Comparison of ENCODE assay signal across 18 cellular contexts in the genomic region with DNA sequence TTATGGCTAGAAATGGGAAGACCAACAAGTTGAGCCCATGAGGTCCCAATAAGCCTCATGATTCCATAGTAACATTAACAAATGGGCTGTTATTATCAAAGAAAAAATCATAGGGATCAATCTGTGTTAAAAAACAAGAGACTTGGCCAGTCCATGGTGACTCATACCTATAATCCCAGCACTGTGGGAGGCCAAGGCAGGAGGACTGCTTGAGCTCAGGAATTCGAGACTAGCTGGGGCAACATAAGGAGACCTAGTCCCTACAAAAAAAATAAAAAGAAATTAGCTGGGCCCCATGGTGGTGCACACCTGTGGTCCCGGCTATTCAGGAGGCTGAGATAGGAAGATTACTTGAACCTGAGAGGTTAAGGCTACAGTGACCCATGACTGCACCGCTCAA.
DNase-seq lines count a peak whose midpoint lies in the region; ATAC-seq, FAIRE-seq and TF ChIP-seq lines count a peak whose summit lies in the region.
"Had no signal": no experiment of that assay in that cellular context is flagged by ENCODE, and none has a peak within 500 bp of the region (broad histone marks: within the 10 kb centered on the region; RNA-seq: fewer than 3 reads in every experiment).

No MANE protein-coding gene starts in this region.

- H3K4me3 ChIP-seq in A549 (no peak overlapping the region), H1 (ENCODE audit: extremely low read depth in 1 of 4, insufficient read depth in 2 of 4, low read depth in 3 of 4, low read length in 4 of 4) (no peak overlapping the region), stomach (no peak overlapping the region)
- H3K4me3 ChIP-seq: BLaER1 treated with 17β-estradiol and CSF1 and Interleukin-3, amounts not matched to agents 10 nM and 100 nM; GM23248 had no signal

- DNase-seq in A549 (ENCODE audit: low read depth in 1 of 2, low spot score in 1 of 2) (no peak), ELR (ENCODE audit: low read depth) (peak; percentile 23), NCI-H226 (peak; percentile 35), H1 (ENCODE audit: low read depth in 1 of 2, low spot score in 2 of 2) (no peak), NCI-H1092 treated with DMSO at 0.1 percent for 48 hours (lab: John Stamatoyannopoulos, UW) (no peak), NCI-H2081 (lab: John Stamatoyannopoulos, UW) (no peak), stomach (no peak)
- no peak for DNase-seq in stimulated activated naive CD4-positive, alpha-beta T cell (lab: John Stamatoyannopoulos, UW)
- DNase-seq: ACHN; CD4-positive, CD25-positive, alpha-beta regulatory T cell; DMS53; GDM1; GM23248; H7 had no signal

- no peak overlapping the region for H3K27ac ChIP-seq in A549
- H3K27ac ChIP-seq in H1 (ENCODE audit: low read depth, low read length), result no peak overlapping the region
- H3K27ac ChIP-seq in stomach, result no peak overlapping the region
- H3K27ac ChIP-seq: 22Rv1; BLaER1 treated with 17β-estradiol and CSF1 and Interleukin-3, amounts not matched to agents 10 nM and 100 nM; GM23248 had no signal

- H3K27me3 ChIP-seq in H1 (replicated peaks in 1 of 4; ENCODE audit: control insufficient read depth in 3 of 4, extremely low read depth in 1 of 4, insufficient read depth in 3 of 4, low read length in 3 of 4) (no peaks in the 10 kb centered on the region), stomach (no peaks in the 10 kb centered on the region)
- H3K27me3 ChIP-seq: BLaER1 treated with 17β-estradiol and CSF1 and Interleukin-3, amounts not matched to agents 10 nM and 100 nM had no signal

- H3K56ac ChIP-seq in H1 (replicated peaks; ENCODE audit: insufficient read length, low read depth, low read length), result no peak overlapping the region

- TF ChIP-seq POLR2A in A549 (IDR thresholded peaks at IDR 0.05; ENCODE audit: low read length), result no peak
- TF ChIP-seq POLR2A in H1 (IDR thresholded peaks at IDR 0.05; ENCODE audit: control extremely low read depth in 1 of 2, low read depth in 2 of 2, low read length in 2 of 2), result no peak
- TF ChIP-seq POLR2A in stomach (IDR thresholded peaks at IDR 0.05), result no peak

- no peaks in the 10 kb centered on the region for H3K79me1 ChIP-seq in H1 (ENCODE audit: low read depth, low read length)

- TF ChIP-seq EP300 in A549 (IDR thresholded peaks at IDR 0.05) (no peak), H1 (IDR thresholded peaks at IDR 0.05; ENCODE audit: borderline replicate concordance in 1 of 2, low read depth in 2 of 2, low read length in 2 of 2) (no peak), stomach (IDR thresholded peaks at IDR 0.05) (no peak)

- intact Hi-C loops in stomach (cut with DNase I; ENCODE audit: low total_unique reads), result no loop called here

- H4K5ac ChIP-seq in H1 (ENCODE audit: insufficient read length, low read depth, low read length), result no peak overlapping the region

- H3K79me2 ChIP-seq in H1 (ENCODE audit: control insufficient read depth in 1 of 2, insufficient read depth in 2 of 2, low read length in 2 of 2), result no peaks in the 10 kb centered on the region

- no peak overlapping the region for H2BK120ac ChIP-seq in H1 (replicated peaks; ENCODE audit: low read depth, low read length)

- no peak overlapping the region for H3K4me2 ChIP-seq in A549
- H3K4me2 ChIP-seq in H1 (ENCODE audit: insufficient read depth in 1 of 2, low read depth in 2 of 2, low read length in 2 of 2), result no peak overlapping the region
- H3K4me2 ChIP-seq: BLaER1 treated with 17β-estradiol and CSF1 and Interleukin-3, amounts not matched to agents 10 nM and 100 nM had no signal

- no peak overlapping the region for H2BK15ac ChIP-seq in H1 (ENCODE audit: low read length)

- H2BK12ac ChIP-seq in H1 (ENCODE audit: low read depth, low read length), result no peak overlapping the region

- no peak overlapping the region for H3K18ac ChIP-seq in H1 (ENCODE audit: extremely low read depth, low read length)

- H3K36me3 ChIP-seq in H1 (ENCODE audit: control insufficient read depth in 2 of 4, insufficient read depth in 4 of 4, low read length in 3 of 4) (no peaks in the 10 kb centered on the region), stomach (peaks cover 2 to 36% (median 22%) of the 10 kb centered on the region in 4 donors)

- no peak for FAIRE-seq in A549 (lab: Jason Lieb, UNC)
- FAIRE-seq in H1 (lab: Jason Lieb, UNC), result no peak
- FAIRE-seq: GM12892, GM19239 had no signal

- TF ChIP-seq RAD21 in A549 (conservative IDR thresholded peaks at IDR 0.05 in 1 of 2, IDR thresholded peaks at IDR 0.05 in 1 of 2) (no peak), H1 (IDR thresholded peaks at IDR 0.05 in 1 of 2, conservative IDR thresholded peaks at IDR 0.05 in 1 of 2; ENCODE audit: low read depth in 2 of 2, low read length in 2 of 2) (no peak)

- no peaks in the 10 kb centered on the region for H3K23me2 ChIP-seq in H1 (ENCODE audit: low read depth, low read length)

- 86% methylated on average over 3 of the region's 3 CpGs for WGBS in A549 (ENCODE audit: missing lambda C conversion rate)
- WGBS in H1 (ENCODE audit: extremely low coverage in 1 of 2, insufficient coverage in 1 of 2, insufficient read length in 1 of 2, insufficient replicate concordance in 2 of 2, low coverage in 1 of 2, low lambda C conversion rate in 2 of 2, missing lambda C conversion rate in 1 of 2), 2 experiments, result 96% methylated on average over 3 of the region's 3 CpGs; no CpG with 5 or more reads in 1 of the 2 experiments
- WGBS in stomach, 5 donors, result 91 to 97% (median 95%) methylated on average over 3 of the region's 3 CpGs

- CTCF ChIA-PET in A549 (lab: Yijun Ruan, JAX) (interaction anchor here (1.4 to 2.9 kb wide), 4 partner anchors 10 to 335 kb away, joined by 3 to 9 read pairs (median 5); no protein-coding TSS in a partner anchor), H1 (lab: Charles Lee; ENCODE audit: partially characterized antibody) (interaction anchor here (0.8 to 4.8 kb wide), 16 partner anchors 9 to 279 kb away, joined by 3 to 51 read pairs (median 6); no protein-coding TSS in a partner anchor)

- H4K91ac ChIP-seq in H1 (replicated peaks; ENCODE audit: insufficient read length, low read length), result no peak overlapping the region

- TF ChIP-seq CTCF in A549 (IDR thresholded peaks at IDR 0.05), result no peak
- no peak for TF ChIP-seq CTCF in H1 (IDR thresholded peaks at IDR 0.05; ENCODE audit: control extremely low read depth in 1 of 3, insufficient read depth in 1 of 3, low read depth in 1 of 3, low read length in 3 of 3)
- no peak for TF ChIP-seq CTCF in stomach (IDR thresholded peaks at IDR 0.05)

- H4K8ac ChIP-seq in H1 (ENCODE audit: extremely low read depth, insufficient read depth, low read length), result no peak overlapping the region

- no peak overlapping the region for H3K4ac ChIP-seq in H1 (replicated peaks; ENCODE audit: insufficient read length, low read depth, low read length)

- POLR2A ChIA-PET in A549 (lab: Yijun Ruan, JAX), result no interaction called here
- POLR2A ChIA-PET in H1 (lab: Charles Lee; ENCODE audit: partially characterized antibody), result no interaction called here

- ATAC-seq in A549, result no peak

- no peak overlapping the region for H2AFZ ChIP-seq in H1 (ENCODE audit: low read length)
- H2AFZ ChIP-seq: GM23248 had no signal

- H2AK5ac ChIP-seq in H1 (ENCODE audit: low read depth, low read length), result no peak overlapping the region

- no peak overlapping the region for H3K9ac ChIP-seq in H1 (replicated peaks in 1 of 4; ENCODE audit: extremely low read depth in 1 of 4, low read depth in 3 of 4, low read length in 3 of 4)
- H3K9ac ChIP-seq: BLaER1 treated with 17β-estradiol and CSF1 and Interleukin-3, amounts not matched to agents 10 nM and 100 nM; GM23248 had no signal

- no peak overlapping the region for H2BK5ac ChIP-seq in H1 (ENCODE audit: low read depth, low read length)

- H3K23ac ChIP-seq in H1 (ENCODE audit: insufficient read length), result no peak overlapping the region

- 0 out of 3 replicates have a peak, but pooled peaks cover 6% of the 10 kb centered on the region for H3K4me1 ChIP-seq in A549
- no peaks in the 10 kb centered on the region for H3K4me1 ChIP-seq in H1 (replicated peaks in 1 of 4; ENCODE audit: control insufficient read depth in 3 of 4, insufficient read depth in 4 of 4, low read length in 3 of 4)
- peaks cover 0 to 22% (median 14%) of the 10 kb centered on the region in 4 donors for H3K4me1 ChIP-seq in stomach

- H3K14ac ChIP-seq in H1 (ENCODE audit: insufficient read length), result no peak overlapping the region

- H4K20me1 ChIP-seq in H1 (replicated peaks in 1 of 2; ENCODE audit: control insufficient read depth in 1 of 2, insufficient read depth in 2 of 2, low read length in 2 of 2), result no peaks in the 10 kb centered on the region

- H3K9me3 ChIP-seq in A549 (no peaks in the 10 kb centered on the region), H1 (ENCODE audit: insufficient read depth in 2 of 2, low read depth in 1 of 2, low read length in 1 of 2) (no peaks in the 10 kb centered on the region), stomach (no peaks in the 10 kb centered on the region)
- H3K9me3 ChIP-seq: BLaER1 treated with 17β-estradiol and CSF1 and Interleukin-3, amounts not matched to agents 10 nM and 100 nM had no signal

- no peak overlapping the region for H2BK20ac ChIP-seq in H1 (ENCODE audit: low read length)

TF ChIP-seq in A549, 52 proteins besides CTCF, POLR2A, EP300 and RAD21:
- TF ChIP-seq FOSL2 (IDR thresholded peaks at IDR 0.05) (no peak), FOSL2 (CRISPR knock-in tag; IDR thresholded peaks at IDR 0.05) (0 out of 2 replicates have a peak, but pooled peaks have one; percentile 23), RCOR1 (IDR thresholded peaks at IDR 0.05; ENCODE audit: low read depth, low read length) (no peak)

TF ChIP-seq in H1, 55 proteins besides CTCF, POLR2A, EP300 and RAD21:
- TF ChIP-seq JUND (IDR thresholded peaks at IDR 0.05; ENCODE audit: low read length) (peak; percentile 53; the same call in 1 of the 2 replicates), PHF8 (conservative IDR thresholded peaks at IDR 0.05; ENCODE audit: low read depth, low read length) (no peak)

Comparison
In these comparisons a context has a peak if more than half of its experiments do, and no peak if none do; other contexts are left out.
1. DNase-seq: peak in ELR (single experiment) and NCI-H226 (single experiment); none in A549 (0 of 2), H1 (0 of 2), NCI-H1092 treated with DMSO at 0.1 percent for 48 hours (single experiment), NCI-H2081 (0 of 2), stimulated activated naive CD4-positive, alpha-beta T cell (0 of 6) and stomach (single experiment).